Comparison of ENCODE assay signal across 16 cellular contexts in genomic region chr2:39024833-39025232, GRCh38.
A peak's percentile ranks its signal among the peaks of the same experiment; 100 is the strongest.
DNase-seq lines count a peak whose midpoint lies in the region; FAIRE-seq and TF ChIP-seq lines count a peak whose summit lies in the region.
"Had no signal": no experiment of that assay in that cellular context is flagged by ENCODE, and none has a peak within 500 bp of the region (broad histone marks: within the 10 kb centered on the region; RNA-seq: fewer than 3 reads in every experiment).

No MANE protein-coding gene starts in this region.

- TF ChIP-seq POLR2A in H54 (IDR thresholded peaks at IDR 0.05; ENCODE audit: low read depth, low read length) = no peak

- H3K4me3 ChIP-seq in bronchial epithelial cell (ENCODE audit: low read depth, low read length) = no peak overlapping the region
- H3K4me3 ChIP-seq: BLaER1 treated with 17β-estradiol and CSF1 and Interleukin-3, amounts not matched to agents 10 nM and 100 nM; PC-9 had no signal

- H3K4me3 Mint-ChIP-seq in osteocyte (ENCODE audit: unreplicated experiment) = no peak overlapping the region
- H3K4me3 Mint-ChIP-seq: neural crest cell had no signal

- peaks cover 19% of the 10 kb centered on the region for H3K36me3 Mint-ChIP-seq in osteocyte (ENCODE audit: unreplicated experiment)

- TF ChIP-seq CTCF in bronchial epithelial cell (IDR thresholded peaks at IDR 0.05; ENCODE audit: insufficient read depth, low read length, severe bottlenecking) = no peak
- no peak for TF ChIP-seq CTCF in osteocyte (IDR thresholded peaks at IDR 0.05)

- peak; percentile 72 for FAIRE-seq in H54 (lab: Jason Lieb, UNC)
- no peak for FAIRE-seq in bronchial epithelial cell (lab: Jason Lieb, UNC)

- no peaks in the 10 kb centered on the region for H3K9me3 Mint-ChIP-seq in osteocyte (ENCODE audit: unreplicated experiment)
- H3K9me3 Mint-ChIP-seq: neural crest cell had no signal

- no peaks in the 10 kb centered on the region for H3K27me3 ChIP-seq in bronchial epithelial cell (ENCODE audit: control insufficient read depth, insufficient read depth, low read length)
- H3K27me3 ChIP-seq: BLaER1 treated with 17β-estradiol and CSF1 and Interleukin-3, amounts not matched to agents 10 nM and 100 nM had no signal

- peaks cover 9% of the 10 kb centered on the region for H3K4me1 Mint-ChIP-seq in osteocyte (ENCODE audit: unreplicated experiment)

- no peak overlapping the region for H3K27ac Mint-ChIP-seq in osteocyte (ENCODE audit: unreplicated experiment)

- peaks cover 2% of the 10 kb centered on the region for H3K36me3 ChIP-seq in bronchial epithelial cell (ENCODE audit: control insufficient read depth, insufficient read depth, low read length)

- no peaks in the 10 kb centered on the region for H3K27me3 Mint-ChIP-seq in osteocyte (ENCODE audit: unreplicated experiment)

- DNase-seq in H54 (ENCODE audit: insufficient read length, low spot score) (no peak), LHCN-M2 (ENCODE audit: low read depth) (peak; percentile 9), bronchial epithelial cell (ENCODE audit: low read depth) (peak; percentile 94), kidney tubule cell (ENCODE audit: low spot score) (peak; percentile 72), osteocyte (ENCODE audit: extremely low spot score, unreplicated experiment) (no peak), NCI-H526 (lab: John Stamatoyannopoulos, UW) (no peak)
- DNase-seq in activated naive CD4-positive, alpha-beta T cell (lab: John Stamatoyannopoulos, UW) = no peak
- DNase-seq: activated gamma-delta T cell treated with Interleukin-2 at 50 U/mL for 16 hours; DMS 273 treated with DMSO at 0.1 percent for 48 hours; effector memory CD4-positive, alpha-beta T cell; Kasumi-1; NCI-H187; NCI-H524 treated with DMSO at 0.1 percent for 48 hours had no signal

Comparison
In these comparisons a context has a peak if more than half of its experiments do, and no peak if none do; other contexts are left out.
1. DNase-seq: peak in LHCN-M2 (single experiment), bronchial epithelial cell (single experiment) and kidney tubule cell (single experiment); none in H54 (single experiment), osteocyte (single experiment), NCI-H526 (0 of 2) and activated naive CD4-positive, alpha-beta T cell (0 of 4).